Comparison of ENCODE assay signal across 19 cellular contexts in genomic region chr20:59976196-59976847, GRCh38. TPM values are rescaled to one million over a fixed set of nuclear protein-coding genes. Genes with fewer than 3 reads are reported as not detected.
A peak's percentile ranks its signal among the peaks of the same experiment; 100 is the strongest.
DNase-seq lines count a peak whose midpoint lies in the region; ATAC-seq and TF ChIP-seq lines count a peak whose summit lies in the region.
"Had no signal": no experiment of that assay in that cellular context is flagged by ENCODE, and none has a peak within 500 bp of the region (broad histone marks: within the 10 kb centered on the region; RNA-seq: fewer than 3 reads in every experiment).

No MANE protein-coding gene starts in this region.

- peak overlapping the region; percentile 5 for H3K27ac Mint-ChIP-seq in neural progenitor cell
- H3K27ac Mint-ChIP-seq in activated CD8-positive, alpha-beta T cell treated with anti-CD3 and anti-CD28 coated beads for 36 hours: no peak overlapping the region
- H3K27ac Mint-ChIP-seq: H9 had no signal

- no peak for TF ChIP-seq POLR2A in esophagus muscularis mucosa (IDR thresholded peaks at IDR 0.05; ENCODE audit: low read depth)

- peaks cover 7% of the 10 kb centered on the region for H3K4me1 Mint-ChIP-seq in neural progenitor cell
- H3K4me1 Mint-ChIP-seq in activated CD8-positive, alpha-beta T cell treated with anti-CD3 and anti-CD28 coated beads for 36 hours (ENCODE audit: low read depth): no peaks in the 10 kb centered on the region
- H3K4me1 Mint-ChIP-seq: CD8-positive, alpha-beta memory T cell had no signal

- H3K4me1 ChIP-seq in adipocyte (ENCODE audit: control insufficient read depth, insufficient read depth, low read length) (peaks cover 10% of the 10 kb centered on the region), esophagus muscularis mucosa (peaks cover 0 to 12% (median 11%) of the 10 kb centered on the region in 4 donors), neural progenitor cell (no peaks in the 10 kb centered on the region), SK-N-SH (ENCODE audit: control insufficient read depth in 1 of 2, insufficient read depth in 2 of 2, low read depth in 1 of 2, low read length in 1 of 2) (no peaks in the 10 kb centered on the region)

- H3K9me2 ChIP-seq in SK-N-SH: 0 out of 2 replicates have a peak, but pooled peaks cover 3% of the 10 kb centered on the region

- no peaks in the 10 kb centered on the region for H3K9me3 Mint-ChIP-seq in neural progenitor cell
- H3K9me3 Mint-ChIP-seq in activated CD8-positive, alpha-beta T cell treated with anti-CD3 and anti-CD28 coated beads for 36 hours: no peaks in the 10 kb centered on the region
- H3K9me3 Mint-ChIP-seq: CD8-positive, alpha-beta memory T cell; H9 had no signal

- no peak for ATAC-seq in activated CD8-positive, alpha-beta T cell treated with anti-CD3 and anti-CD28 coated beads for 36 hours

- H3K79me2 ChIP-seq in neural progenitor cell (ENCODE audit: low read depth) (no peaks in the 10 kb centered on the region), SK-N-SH (ENCODE audit: insufficient read depth) (no peaks in the 10 kb centered on the region)

- DNase-seq in DMS79 treated with DMSO at 0.1 percent for 48 hours (lab: John Stamatoyannopoulos, UW): peak; percentile 32
- DNase-seq in adipocyte (ENCODE audit: low read depth): peak; percentile 51
- DNase-seq in esophagus muscularis mucosa (ENCODE audit: extremely low spot score): peak; percentile 12
- DNase-seq in neural progenitor cell (ENCODE audit: low spot score): no peak
- no peak for DNase-seq in T-helper 1 cell
- DNase-seq in activated CD8-positive, alpha-beta T cell treated with anti-CD3 and anti-CD28 coated beads for 36 hours: no peak
- no peak for DNase-seq in hepatic stellate cell (ENCODE audit: low spot score)
- DNase-seq in SK-N-SH: no peak
- DNase-seq: CD8-positive, alpha-beta memory T cell; DND-41; H9; MM.1S; NCI-H1092; NCI-H146; NCI-H2081; SIG-M5 had no signal

- H3K4me3 ChIP-seq in adipocyte (ENCODE audit: low read length): no peak overlapping the region
- no peak overlapping the region for H3K4me3 ChIP-seq in esophagus muscularis mucosa
- no peak overlapping the region for H3K4me3 ChIP-seq in neural progenitor cell
- no peak overlapping the region for H3K4me3 ChIP-seq in SK-N-SH (ENCODE audit: low read depth in 2 of 2, low read length in 1 of 2)
- H3K4me3 ChIP-seq: PC-9 had no signal

- H3K27me3 ChIP-seq in adipocyte (replicated peaks; ENCODE audit: control insufficient read depth, insufficient read depth, low read length): no peaks in the 10 kb centered on the region
- no peaks in the 10 kb centered on the region for H3K27me3 ChIP-seq in esophagus muscularis mucosa
- H3K27me3 ChIP-seq in neural progenitor cell: no peaks in the 10 kb centered on the region
- H3K27me3 ChIP-seq in SK-N-SH (ENCODE audit: insufficient read depth): no peaks in the 10 kb centered on the region

- intact Hi-C loops in esophagus muscularis mucosa (cut with DNase I): no loop called here
- intact Hi-C loops in activated CD8-positive, alpha-beta T cell treated with anti-CD3 and anti-CD28 coated beads for 36 hours (cut with micrococcal nuclease): no loop called here

- no peaks in the 10 kb centered on the region for H3K36me3 Mint-ChIP-seq in neural progenitor cell
- H3K36me3 Mint-ChIP-seq in activated CD8-positive, alpha-beta T cell treated with anti-CD3 and anti-CD28 coated beads for 36 hours (ENCODE audit: low read depth): peaks cover 3% of the 10 kb centered on the region

- H3K9me3 ChIP-seq in adipocyte (ENCODE audit: control insufficient read depth, low read length) (no peaks in the 10 kb centered on the region), esophagus muscularis mucosa (no peaks in the 10 kb centered on the region), neural progenitor cell (ENCODE audit: low read depth) (no peaks in the 10 kb centered on the region), SK-N-SH (no peaks in the 10 kb centered on the region)

- no peak overlapping the region for H3K4me3 Mint-ChIP-seq in neural progenitor cell
- H3K4me3 Mint-ChIP-seq in activated CD8-positive, alpha-beta T cell treated with anti-CD3 and anti-CD28 coated beads for 36 hours: no peak overlapping the region
- H3K4me3 Mint-ChIP-seq: CD8-positive, alpha-beta memory T cell; H9 had no signal

- POLR2A ChIA-PET in activated CD8-positive, alpha-beta T cell treated with anti-CD3 and anti-CD28 coated beads for 36 hours (lab: Charles Lee): interaction anchor here (0.6 kb wide), 1 partner anchor 38 kb away, joined by 3 read pairs; no protein-coding TSS in a partner anchor
- POLR2A ChIA-PET in SK-N-SH (lab: Yijun Ruan, JAX): no interaction called here

- TF ChIP-seq EP300 in esophagus muscularis mucosa (IDR thresholded peaks at IDR 0.05) (no peak), SK-N-SH (IDR thresholded peaks at IDR 0.05; ENCODE audit: borderline replicate concordance in 1 of 2, low read depth in 1 of 2, low read length in 1 of 2) (no peak)

- no peak for TF ChIP-seq RAD21 in SK-N-SH (IDR thresholded peaks at IDR 0.05; ENCODE audit: low read length)

- H3K9ac ChIP-seq in adipocyte (ENCODE audit: low read length): no peak overlapping the region
- H3K9ac ChIP-seq in neural progenitor cell: no peak overlapping the region
- H3K9ac ChIP-seq in SK-N-SH: no peak overlapping the region

- CTCF ChIA-PET in activated CD8-positive, alpha-beta T cell treated with anti-CD3 and anti-CD28 coated beads for 36 hours (lab: Charles Lee): interaction anchor here (1.0 kb wide), 1 partner anchor 12 kb away, joined by 3 read pairs; no protein-coding TSS in a partner anchor
- CTCF ChIA-PET in SK-N-SH (lab: Yijun Ruan, JAX): interaction anchor here (1.0 kb wide), 1 partner anchor 81 kb away, joined by 3 read pairs; no protein-coding TSS in a partner anchor

- H4K20me1 ChIP-seq in neural progenitor cell (ENCODE audit: low read depth) (no peaks in the 10 kb centered on the region), SK-N-SH (ENCODE audit: insufficient read depth) (no peaks in the 10 kb centered on the region)

- H3K27ac ChIP-seq in esophagus muscularis mucosa (replicated peaks in 1 of 4) (no peak overlapping the region), neural progenitor cell (no peak overlapping the region), SK-N-SH (ENCODE audit: low read depth in 2 of 2, low read length in 1 of 2) (no peak overlapping the region)
- H3K27ac ChIP-seq: PC-9, RWPE1 had no signal

- 48% methylated on average over 6 of the region's 6 CpGs for WGBS in esophagus muscularis mucosa
- WGBS in SK-N-SH (ENCODE audit: low lambda C conversion rate): 43% methylated on average over 6 of the region's 6 CpGs

- TF ChIP-seq CTCF in esophagus muscularis mucosa (IDR thresholded peaks at IDR 0.05) (no peak), neural progenitor cell (IDR thresholded peaks at IDR 0.05) (no peak), SK-N-SH (IDR thresholded peaks at IDR 0.05) (no peak)
- no peak for TF ChIP-seq CTCF in activated CD8-positive, alpha-beta T cell treated with anti-CD3 and anti-CD28 coated beads for 36 hours (IDR thresholded peaks at IDR 0.05)

- H2AFZ ChIP-seq in neural progenitor cell (replicated peaks): no peak overlapping the region
- H2AFZ ChIP-seq in SK-N-SH (ENCODE audit: low read depth): no peak overlapping the region
- H2AFZ ChIP-seq: PC-9 had no signal

- H3F3A ChIP-seq in neural progenitor cell (ENCODE audit: low read depth) (no peaks in the 10 kb centered on the region), SK-N-SH (replicated peaks; ENCODE audit: insufficient read depth) (no peaks in the 10 kb centered on the region)

- H3K4me2 ChIP-seq in neural progenitor cell: no peak overlapping the region
- no peak overlapping the region for H3K4me2 ChIP-seq in SK-N-SH
- H3K4me2 ChIP-seq: PC-9 had no signal

- H3K36me3 ChIP-seq in adipocyte (ENCODE audit: control insufficient read depth, insufficient read depth, low read length, severe bottlenecking) (no peaks in the 10 kb centered on the region), esophagus muscularis mucosa (no peaks in the 10 kb centered on the region), neural progenitor cell (no peaks in the 10 kb centered on the region), SK-N-SH (replicated peaks in 1 of 2; ENCODE audit: control insufficient read depth in 1 of 2, insufficient read depth in 2 of 2, low read length in 1 of 2) (no peaks in the 10 kb centered on the region)

- no peaks in the 10 kb centered on the region for H3K27me3 Mint-ChIP-seq in neural progenitor cell (ENCODE audit: insufficient read depth, low read depth)
- H3K27me3 Mint-ChIP-seq in activated CD8-positive, alpha-beta T cell treated with anti-CD3 and anti-CD28 coated beads for 36 hours: no peaks in the 10 kb centered on the region
- H3K27me3 Mint-ChIP-seq: CD8-positive, alpha-beta memory T cell had no signal

TF ChIP-seq in SK-N-SH, 30 proteins besides CTCF, POLR2A, EP300 and RAD21 (continues in another document):
- no peak for TF ChIP-seq FOXJ3 (CRISPR knock-in tag; IDR thresholded peaks at IDR 0.05)

RNA-seq across cellular contexts. Expression of gene CDH26, which starts 18.1 kb away (rescaled TPM):
- total RNA-seq in esophagus muscularis mucosa (1 to 10 TPM in 1 of 4 donors, under 1 TPM in 3; 0.39 to 1.3 (median 0.82) TPM), neural progenitor cell (ENCODE audit: low replicate concordance) (0.09 TPM in 1 of 2 replicates, not detected in the other)
- total RNA-seq in activated CD8-positive, alpha-beta T cell treated with anti-CD3 and anti-CD28 coated beads for 36 hours: 1 to 10 TPM; 1.0 to 1.7 TPM
- 0.03 and 0.13 TPM in 2 replicates for polyA plus RNA-seq in SK-N-SH (2012; rRNA removed)
- polyA plus RNA-seq in SK-N-SH (2012; cell fraction: cytosol; rRNA removed): 0.03 TPM in 1 of 2 replicates, not detected in the other
- polyA plus RNA-seq in SK-N-SH (2012; cell fraction: nucleus; rRNA removed): 0.13 and 0.68 TPM in 2 replicates
- total RNA-seq: G401 had no signal
- polyA plus RNA-seq: CD8-positive, alpha-beta memory T cell had no signal

RNA-seq across cellular contexts. Expression of gene FAM217B, which starts 36.1 kb away (rescaled TPM):
- total RNA-seq in esophagus muscularis mucosa (10 to 100 TPM in 2 of 4 donors, 1 to 10 TPM in 2; 6.0 to 14.1 (median 9.0) TPM), neural progenitor cell (ENCODE audit: low replicate concordance) (4.5 and 5.8 TPM in 2 replicates)
- total RNA-seq in activated CD8-positive, alpha-beta T cell treated with anti-CD3 and anti-CD28 coated beads for 36 hours: 10 to 100 TPM; 17.6 to 18.7 TPM
- polyA plus RNA-seq in SK-N-SH (2012; rRNA removed): 3.0 and 4.1 TPM in 2 replicates
- 5.3 TPM in 2 replicates for polyA plus RNA-seq in SK-N-SH (2012; cell fraction: cytosol; rRNA removed)
- polyA plus RNA-seq in SK-N-SH (2012; cell fraction: nucleus; rRNA removed): 2.1 and 4.5 TPM in 2 replicates

RNA-seq across cellular contexts. Expression of gene PPP1R3D, which starts 36.2 kb away (rescaled TPM):
- total RNA-seq in esophagus muscularis mucosa (10 to 100 TPM in 3 of 4 donors, 1 to 10 TPM in 1; 7.9 to 18.1 (median 11.4) TPM), neural progenitor cell (ENCODE audit: low replicate concordance) (0.28 and 0.30 TPM in 2 replicates)
- 1 to 10 TPM; 3.9 to 4.2 TPM for total RNA-seq in activated CD8-positive, alpha-beta T cell treated with anti-CD3 and anti-CD28 coated beads for 36 hours
- 0.87 and 0.91 TPM in 2 replicates for polyA plus RNA-seq in SK-N-SH (2012; rRNA removed)
- polyA plus RNA-seq in SK-N-SH (2012; cell fraction: cytosol; rRNA removed): 0.91 and 0.92 TPM in 2 replicates
- 0.56 and 0.88 TPM in 2 replicates for polyA plus RNA-seq in SK-N-SH (2012; cell fraction: nucleus; rRNA removed)

RNA-seq across cellular contexts. Expression of gene SYCP2, which starts 42.9 kb away (rescaled TPM):
- 1 to 10 TPM in 2 of 4 donors, under 1 TPM in 2; 0.52 to 3.5 (median 1.0) TPM for total RNA-seq in esophagus muscularis mucosa
- total RNA-seq in neural progenitor cell (ENCODE audit: low replicate concordance): 0.06 and 0.88 TPM in 2 replicates
- 1 to 10 TPM; 2.6 to 3.9 TPM for total RNA-seq in activated CD8-positive, alpha-beta T cell treated with anti-CD3 and anti-CD28 coated beads for 36 hours
- 0.71 and 0.76 TPM in 2 replicates for polyA plus RNA-seq in SK-N-SH (2012; rRNA removed)
- 0.31 and 0.57 TPM in 2 replicates for polyA plus RNA-seq in SK-N-SH (2012; cell fraction: cytosol; rRNA removed)
- polyA plus RNA-seq in SK-N-SH (2012; cell fraction: nucleus; rRNA removed): 1.0 and 3.3 TPM in 2 replicates

Comparison
In these comparisons a context has a peak if more than half of its experiments do, and no peak if none do; other contexts are left out.
1. DNase-seq: peak in DMS79 treated with DMSO at 0.1 percent for 48 hours (single experiment), adipocyte (single experiment) and esophagus muscularis mucosa (single experiment); none in neural progenitor cell (single experiment), T-helper 1 cell (0 of 5), activated CD8-positive, alpha-beta T cell treated with anti-CD3 and anti-CD28 coated beads for 36 hours (single experiment), hepatic stellate cell (single experiment) and SK-N-SH (single experiment).